8 cellular contexts compared by ENCODE assay signal in genomic region chr1:203628185-203628996, GRCh38. TPM values are rescaled to one million over a fixed set of nuclear protein-coding genes. Genes with fewer than 3 reads are reported as not detected.
DNase-seq lines count a peak whose midpoint lies in the region; ATAC-seq, FAIRE-seq and TF ChIP-seq lines count a peak whose summit lies in the region.

No MANE protein-coding gene starts in this region.

- intact Hi-C loops in pancreas (cut with DNase I): loop anchor here in 1 of 3 donors (5.0 kb wide), 1 partner anchor 64 kb away; no protein-coding TSS in a partner anchor

- peaks cover 34% of the 10 kb centered on the region for H3K4me1 Mint-ChIP-seq in activated T-helper 17 cell treated with anti-CD3 and anti-CD28 coated beads, Interleukin-2, amount 50 U/mL, for 72 hours

- no peaks in the 10 kb centered on the region for H3K9me3 ChIP-seq in pancreas

- 33 to 46% methylated on average over 16 to 18 of the region's 19 CpGs for WGBS in pancreas, 2 donors

- peak overlapping the region; percentile 99 for H3K27ac Mint-ChIP-seq in activated T-helper 17 cell treated with anti-CD3 and anti-CD28 coated beads, Interleukin-2, amount 50 U/mL, for 72 hours

- H3K27ac ChIP-seq in pancreas: peak overlapping the region; percentile 26 to 84 (median 52)

- H3K36me3 ChIP-seq in BJ (ENCODE audit: control insufficient read depth, insufficient read depth, low read length): peaks cover 2% of the 10 kb centered on the region; the same call in 1 of the 2 replicates
- no peaks in the 10 kb centered on the region for H3K36me3 ChIP-seq in pancreas

- no peaks in the 10 kb centered on the region for H3K27me3 Mint-ChIP-seq in activated T-helper 17 cell treated with anti-CD3 and anti-CD28 coated beads, Interleukin-2, amount 50 U/mL, for 72 hours

- no peak for DNase-seq in BJ (ENCODE audit: low read depth)
- DNase-seq in HK-2 (ENCODE audit: unreplicated experiment): peak; percentile 72
- peak; percentile 69 for DNase-seq in glomerular visceral epithelial cell (ENCODE audit: extremely low spot score)
- peak in 4 of 6 donors; percentile 28 to 75 (median 57) for DNase-seq in pancreas
- DNase-seq in GM10248 (ENCODE audit: extremely low spot score): no peak
- DNase-seq in NOMO-1 (lab: John Stamatoyannopoulos, UW; ENCODE audit: unreplicated experiment in 2 of 2): no peak

- H3K4me3 ChIP-seq in BJ (ENCODE audit: low read depth, low read length) (peak overlapping the region; percentile 89), pancreas (peak overlapping the region; percentile 40 to 59 (median 48))

- peaks cover 67% of the 10 kb centered on the region for H3K36me3 Mint-ChIP-seq in activated T-helper 17 cell treated with anti-CD3 and anti-CD28 coated beads, Interleukin-2, amount 50 U/mL, for 72 hours (ENCODE audit: low read depth)

- H3K9me3 Mint-ChIP-seq in activated T-helper 17 cell treated with anti-CD3 and anti-CD28 coated beads, Interleukin-2, amount 50 U/mL, for 72 hours: no peaks in the 10 kb centered on the region

- TF ChIP-seq CTCF in BJ (IDR thresholded peaks at IDR 0.05; ENCODE audit: insufficient read depth, low read depth, low read length): peak; percentile 58
- TF ChIP-seq CTCF in pancreas (IDR thresholded peaks at IDR 0.05): no peak
- no peak for TF ChIP-seq CTCF in GM10248 (IDR thresholded peaks at IDR 0.05; ENCODE audit: control extremely low read depth, extremely low read depth, low read depth, missing control alignments)

- CTCF ChIA-PET in BJ (lab: Yijun Ruan, JAX): interaction anchor here (0.6 to 2.2 kb wide), 6 partner anchors 35 to 124 kb away, joined by 3 to 7 read pairs (median 4); no protein-coding TSS in a partner anchor
- CTCF ChIA-PET in GM10248 (lab: Yijun Ruan, JAX): interaction anchor here (1.0 to 3.3 kb wide), 5 partner anchors 11 to 122 kb away, joined by 3 to 33 read pairs (median 4); no protein-coding TSS in a partner anchor

- ATAC-seq in activated T-helper 17 cell treated with anti-CD3 and anti-CD28 coated beads, Interleukin-2, amount 50 U/mL, for 72 hours (replicated peaks): no peak
- ATAC-seq in pancreas: peak in 2 of 4 donors; percentile 0 to 1
- no peak for ATAC-seq in HG03175 (IDR thresholded peaks at IDR 0.05; ENCODE audit: unreplicated experiment)

- FAIRE-seq in pancreas (lab: Jason Lieb, UNC): no peak

- H3K4me3 Mint-ChIP-seq in activated T-helper 17 cell treated with anti-CD3 and anti-CD28 coated beads, Interleukin-2, amount 50 U/mL, for 72 hours: peak overlapping the region; percentile 99

- POLR2A ChIA-PET in BJ (lab: Charles Lee) (interaction anchor here (0.6 kb wide), 1 partner anchor 80 kb away, joined by 7 read pairs; no protein-coding TSS in a partner anchor), GM10248 (lab: Yijun Ruan, JAX) (no interaction called here)

- peaks cover 0 to 32% (median 10%) of the 10 kb centered on the region in 3 donors for H3K4me1 ChIP-seq in pancreas

- H3K27me3 ChIP-seq in BJ (ENCODE audit: control insufficient read depth, insufficient read depth, low read length) (no peaks in the 10 kb centered on the region), pancreas (no peaks in the 10 kb centered on the region)

RNA-seq across cellular contexts. Expression of gene ATP2B4, which starts 1.8 kb away (rescaled TPM):
- polyA plus RNA-seq in BJ (2011; rRNA removed) (361 and 409 TPM in 2 replicates), pancreas (10 to 100 TPM; 13.8 to 19.3 TPM)
- 380 and 491 TPM in 2 replicates for polyA minus RNA-seq in BJ (2011; rRNA and poly(A)+ RNA removed)
- 100 to 1,000 TPM; 101 TPM for total RNA-seq in activated T-helper 17 cell treated with anti-CD3 and anti-CD28 coated beads, Interleukin-2, amount 50 U/mL, for 72 hours
- total RNA-seq in pancreas: 10 to 100 TPM; 14.0 to 40.5 (median 15.0) TPM

Comparison
In these comparisons a context has a peak if more than half of its experiments do, and no peak if none do; other contexts are left out.
1. DNase-seq: peak in HK-2 (single experiment), glomerular visceral epithelial cell (single experiment) and pancreas (4 of 6); none in BJ (single experiment), GM10248 (single experiment) and NOMO-1 (0 of 2).